ENCODE assay signal across 13 cellular contexts in the genomic region with DNA sequence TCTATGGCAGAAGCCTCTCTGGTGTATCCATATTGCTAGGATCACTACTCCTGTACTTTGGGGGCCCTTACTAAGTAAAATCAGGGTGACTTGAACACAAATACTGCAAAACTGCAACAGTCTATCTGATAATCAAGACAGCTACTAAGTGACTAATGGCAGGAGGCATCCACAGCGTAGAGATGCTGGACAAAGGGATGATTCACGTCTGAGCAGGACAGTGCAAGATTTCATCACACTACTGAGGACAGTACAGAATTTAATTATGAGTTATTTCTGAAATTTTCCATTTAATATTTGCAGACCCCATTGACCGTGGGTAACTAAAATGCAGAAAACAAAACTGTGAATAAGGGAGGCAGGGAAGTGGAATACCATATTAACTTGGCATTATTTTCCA. TPM values are rescaled to one million over a fixed set of nuclear protein-coding genes. Genes with fewer than 3 reads are reported as not detected.
DNase-seq lines count a peak whose midpoint lies in the region; FAIRE-seq and TF ChIP-seq lines count a peak whose summit lies in the region.
"Had no signal": no experiment of that assay in that cellular context is flagged by ENCODE, and none has a peak within 500 bp of the region (broad histone marks: within the 10 kb centered on the region; RNA-seq: fewer than 3 reads in every experiment).

No MANE protein-coding gene starts in this region.

- TF ChIP-seq CTCF in smooth muscle cell (IDR thresholded peaks at IDR 0.05; ENCODE audit: borderline replicate concordance, insufficient read depth, poor library complexity, severe bottlenecking): no peak

- peaks cover 5% of the 10 kb centered on the region for H3K9me3 ChIP-seq in adipocyte (ENCODE audit: control insufficient read depth, low read length)
- H3K9me3 ChIP-seq in smooth muscle cell (replicated peaks; ENCODE audit: low read depth): no peaks in the 10 kb centered on the region

- H3K27ac ChIP-seq in smooth muscle cell (ENCODE audit: low read depth): peak overlapping the region; percentile 87
- H3K27ac ChIP-seq: KMS-11 had no signal

- H3K79me2 ChIP-seq in smooth muscle cell (ENCODE audit: low read depth): peaks cover 92% of the 10 kb centered on the region

- H4K20me1 ChIP-seq in smooth muscle cell (ENCODE audit: low read depth): peaks cover 42% of the 10 kb centered on the region

- DNase-seq in H54 (ENCODE audit: insufficient read length, low spot score) (peak; percentile 22), adipocyte (ENCODE audit: low read depth) (peak; percentile 77), foreskin melanocyte (peak; percentile 62), smooth muscle cell (lab: John Stamatoyannopoulos, UW; ENCODE audit: unreplicated experiment) (no peak), T-helper 2 cell (no peak), ecto neural progenitor cell (ENCODE audit: low spot score) (no peak), NCI-H510A (lab: John Stamatoyannopoulos, UW) (no peak)
- DNase-seq: effector memory CD8-positive, alpha-beta T cell; immature natural killer cell; NCI-H446 treated with DMSO at 0.1 percent for 48 hours; stimulated activated CD4-positive, alpha-beta T cell treated with anti-CD3 and anti-CD28 coated beads, Interleukin-4, amount 100 ng/mL, for 24 hours; T-helper 1 cell had no signal

- no peak for TF ChIP-seq POLR2A in H54 (IDR thresholded peaks at IDR 0.05; ENCODE audit: low read depth, low read length)

- H3F3A ChIP-seq in smooth muscle cell (ENCODE audit: low read depth): peaks cover 9% of the 10 kb centered on the region

- H3K4me2 ChIP-seq in smooth muscle cell: peak overlapping the region; percentile 40
- H3K4me2 ChIP-seq: KMS-11 had no signal

- H3K36me3 ChIP-seq in adipocyte (ENCODE audit: control insufficient read depth, insufficient read depth, low read length, severe bottlenecking): peaks cover 6% of the 10 kb centered on the region
- H3K36me3 ChIP-seq in smooth muscle cell (ENCODE audit: low read depth): no peaks in the 10 kb centered on the region

- H2AFZ ChIP-seq in smooth muscle cell (ENCODE audit: low read depth): no peak overlapping the region

- H3K9ac ChIP-seq in adipocyte (ENCODE audit: low read length) (no peak overlapping the region), smooth muscle cell (ENCODE audit: low read depth) (peak overlapping the region; percentile 57)
- H3K9ac ChIP-seq: KMS-11 had no signal

- peak; percentile 96 for FAIRE-seq in H54 (lab: Jason Lieb, UNC)

- H3K4me1 ChIP-seq in adipocyte (ENCODE audit: control insufficient read depth, insufficient read depth, low read length) (peaks cover 13% of the 10 kb centered on the region), smooth muscle cell (ENCODE audit: low read depth) (peaks cover 3% of the 10 kb centered on the region)

- H3K27me3 ChIP-seq in adipocyte (replicated peaks; ENCODE audit: control insufficient read depth, insufficient read depth, low read length) (no peaks in the 10 kb centered on the region), smooth muscle cell (ENCODE audit: low read depth) (no peaks in the 10 kb centered on the region)

- WGBS in smooth muscle cell (ENCODE audit: low lambda C conversion rate): 26% methylated on average over 3 of the region's 3 CpGs

- H3K4me3 ChIP-seq in adipocyte (ENCODE audit: low read length) (no peak overlapping the region), smooth muscle cell (no peak overlapping the region)

RNA-seq across cellular contexts. Expression of gene CUL2, which starts 10.4 kb away (rescaled TPM):
- total RNA-seq in smooth muscle cell: 38.7 and 52.5 TPM in 2 replicates
- 35.9 and 39.6 TPM in 2 replicates for polyA plus RNA-seq in smooth muscle cell

RNA-seq across cellular contexts. Expression of gene CREM, which starts 46.9 kb away (rescaled TPM):
- 49.3 and 102 TPM in 2 replicates for total RNA-seq in smooth muscle cell
- 45.9 and 46.4 TPM in 2 replicates for polyA plus RNA-seq in smooth muscle cell

Comparison
In these comparisons a context has a peak if more than half of its experiments do, and no peak if none do; other contexts are left out.
1. DNase-seq: peak in H54 (single experiment), adipocyte (single experiment) and foreskin melanocyte (single experiment); none in smooth muscle cell (single experiment), T-helper 2 cell (0 of 5), ecto neural progenitor cell (single experiment) and NCI-H510A (single experiment).